1 cellular context compared by ENCODE assay signal in the genomic region with DNA sequence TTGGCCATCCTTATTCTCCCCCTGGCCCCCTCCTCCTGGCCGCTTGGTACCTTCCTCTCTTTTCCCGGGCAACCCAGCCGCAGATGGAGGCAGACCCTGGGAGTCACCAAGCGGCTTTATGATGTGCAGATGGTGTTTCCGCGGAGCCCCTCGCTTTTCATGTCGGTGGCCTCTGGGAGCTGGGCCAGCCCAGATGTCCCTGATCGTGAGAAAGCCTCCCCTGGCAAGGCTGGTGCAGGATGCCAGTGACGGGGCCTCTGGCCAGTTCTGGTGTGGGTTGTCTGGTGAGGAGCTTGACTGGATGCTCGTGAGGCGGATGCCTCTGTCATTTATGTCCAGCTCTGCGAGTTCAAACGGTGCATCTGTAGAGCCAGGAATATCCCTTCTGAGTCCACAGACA.
TF ChIP-seq lines count a peak whose summit lies in the region.

No MANE protein-coding gene starts in this region.

TF ChIP-seq in SK-N-SH treated with all-trans-retinoic acid at 6 μM for 48 hours, 23 proteins besides CTCF, POLR2A, EP300 and RAD21 (continued from another document):
- TF ChIP-seq, protein P1, sequence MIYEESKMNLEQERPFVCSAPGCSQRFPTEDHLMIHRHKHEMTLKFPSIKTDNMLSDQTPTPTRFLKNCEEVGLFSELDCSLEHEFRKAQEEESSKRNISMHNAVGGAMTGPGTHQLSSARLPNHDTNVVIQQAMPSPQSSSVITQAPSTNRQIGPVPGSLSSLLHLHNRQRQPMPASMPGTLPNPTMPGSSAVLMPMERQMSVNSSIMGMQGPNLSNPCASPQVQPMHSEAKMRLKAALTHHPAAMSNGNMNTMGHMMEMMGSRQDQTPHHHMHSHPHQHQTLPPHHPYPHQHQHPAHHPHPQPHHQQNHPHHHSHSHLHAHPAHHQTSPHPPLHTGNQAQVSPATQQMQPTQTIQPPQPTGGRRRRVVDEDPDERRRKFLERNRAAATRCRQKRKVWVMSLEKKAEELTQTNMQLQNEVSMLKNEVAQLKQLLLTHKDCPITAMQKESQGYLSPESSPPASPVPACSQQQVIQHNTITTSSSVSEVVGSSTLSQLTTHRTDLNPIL (CRISPR knock-in tag; IDR thresholded peaks at IDR 0.05; ENCODE audit: low read depth), result no peak
- TF ChIP-seq RARB (CRISPR knock-in tag; IDR thresholded peaks at IDR 0.05), result no peak
- TF ChIP-seq BACH2 (CRISPR knock-in tag; IDR thresholded peaks at IDR 0.05; ENCODE audit: borderline replicate concordance), result no peak
- TF ChIP-seq GLIS3 (CRISPR knock-in tag; IDR thresholded peaks at IDR 0.05), result no peak
- TF ChIP-seq ZC3H10 (CRISPR knock-in tag; IDR thresholded peaks at IDR 0.05), result no peak
- TF ChIP-seq, protein P2, sequence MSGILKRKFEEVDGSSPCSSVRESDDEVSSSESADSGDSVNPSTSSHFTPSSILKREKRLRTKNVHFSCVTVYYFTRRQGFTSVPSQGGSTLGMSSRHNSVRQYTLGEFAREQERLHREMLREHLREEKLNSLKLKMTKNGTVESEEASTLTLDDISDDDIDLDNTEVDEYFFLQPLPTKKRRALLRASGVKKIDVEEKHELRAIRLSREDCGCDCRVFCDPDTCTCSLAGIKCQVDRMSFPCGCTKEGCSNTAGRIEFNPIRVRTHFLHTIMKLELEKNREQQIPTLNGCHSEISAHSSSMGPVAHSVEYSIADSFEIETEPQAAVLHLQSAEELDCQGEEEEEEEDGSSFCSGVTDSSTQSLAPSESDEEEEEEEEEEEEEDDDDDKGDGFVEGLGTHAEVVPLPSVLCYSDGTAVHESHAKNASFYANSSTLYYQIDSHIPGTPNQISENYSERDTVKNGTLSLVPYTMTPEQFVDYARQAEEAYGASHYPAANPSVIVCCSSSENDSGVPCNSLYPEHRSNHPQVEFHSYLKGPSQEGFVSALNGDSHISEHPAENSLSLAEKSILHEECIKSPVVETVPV (CRISPR knock-in tag; IDR thresholded peaks at IDR 0.05), result no peak
- TF ChIP-seq, protein P3, sequence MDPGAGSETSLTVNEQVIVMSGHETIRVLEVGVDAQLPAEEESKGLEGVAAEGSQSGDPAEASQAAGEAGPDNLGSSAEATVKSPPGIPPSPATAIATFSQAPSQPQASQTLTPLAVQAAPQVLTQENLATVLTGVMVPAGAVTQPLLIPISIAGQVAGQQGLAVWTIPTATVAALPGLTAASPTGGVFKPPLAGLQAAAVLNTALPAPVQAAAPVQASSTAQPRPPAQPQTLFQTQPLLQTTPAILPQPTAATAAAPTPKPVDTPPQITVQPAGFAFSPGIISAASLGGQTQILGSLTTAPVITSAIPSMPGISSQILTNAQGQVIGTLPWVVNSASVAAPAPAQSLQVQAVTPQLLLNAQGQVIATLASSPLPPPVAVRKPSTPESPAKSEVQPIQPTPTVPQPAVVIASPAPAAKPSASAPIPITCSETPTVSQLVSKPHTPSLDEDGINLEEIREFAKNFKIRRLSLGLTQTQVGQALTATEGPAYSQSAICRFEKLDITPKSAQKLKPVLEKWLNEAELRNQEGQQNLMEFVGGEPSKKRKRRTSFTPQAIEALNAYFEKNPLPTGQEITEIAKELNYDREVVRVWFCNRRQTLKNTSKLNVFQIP (CRISPR knock-in tag; IDR thresholded peaks at IDR 0.05; ENCODE audit: borderline replicate concordance, low read depth), result no peak
- no peak for TF ChIP-seq ESRRG (CRISPR knock-in tag; IDR thresholded peaks at IDR 0.05)
- TF ChIP-seq, protein P4, sequence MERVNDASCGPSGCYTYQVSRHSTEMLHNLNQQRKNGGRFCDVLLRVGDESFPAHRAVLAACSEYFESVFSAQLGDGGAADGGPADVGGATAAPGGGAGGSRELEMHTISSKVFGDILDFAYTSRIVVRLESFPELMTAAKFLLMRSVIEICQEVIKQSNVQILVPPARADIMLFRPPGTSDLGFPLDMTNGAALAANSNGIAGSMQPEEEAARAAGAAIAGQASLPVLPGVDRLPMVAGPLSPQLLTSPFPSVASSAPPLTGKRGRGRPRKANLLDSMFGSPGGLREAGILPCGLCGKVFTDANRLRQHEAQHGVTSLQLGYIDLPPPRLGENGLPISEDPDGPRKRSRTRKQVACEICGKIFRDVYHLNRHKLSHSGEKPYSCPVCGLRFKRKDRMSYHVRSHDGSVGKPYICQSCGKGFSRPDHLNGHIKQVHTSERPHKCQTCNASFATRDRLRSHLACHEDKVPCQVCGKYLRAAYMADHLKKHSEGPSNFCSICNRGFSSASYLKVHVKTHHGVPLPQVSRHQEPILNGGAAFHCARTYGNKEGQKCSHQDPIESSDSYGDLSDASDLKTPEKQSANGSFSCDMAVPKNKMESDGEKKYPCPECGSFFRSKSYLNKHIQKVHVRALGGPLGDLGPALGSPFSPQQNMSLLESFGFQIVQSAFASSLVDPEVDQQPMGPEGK (CRISPR knock-in tag; IDR thresholded peaks at IDR 0.05; ENCODE audit: borderline replicate concordance), result no peak
- no peak for TF ChIP-seq CSDC2 (CRISPR knock-in tag; IDR thresholded peaks at IDR 0.05)
- no peak for TF ChIP-seq ARNTL (CRISPR knock-in tag; IDR thresholded peaks at IDR 0.05; ENCODE audit: borderline replicate concordance, low read depth)
- TF ChIP-seq TCF4 (CRISPR knock-in tag; IDR thresholded peaks at IDR 0.05; ENCODE audit: borderline replicate concordance), result no peak
- no peak for TF ChIP-seq OSR1 (CRISPR knock-in tag; IDR thresholded peaks at IDR 0.05)
